Comparison of ENCODE assay signal across 32 cellular contexts in genomic region chr15:30930422-30930821, GRCh38.
"Had no signal": no experiment of that assay in that cellular context is flagged by ENCODE, and none has a peak within 500 bp of the region (broad histone marks: within the 10 kb centered on the region; RNA-seq: fewer than 3 reads in every experiment).

No MANE protein-coding gene starts in this region.

- H3K27me3 ChIP-seq: adrenal gland, body of pancreas, uterus had no signal

- H3K9me3 Mint-ChIP-seq: activated CD4-positive, alpha-beta memory T cell treated with anti-CD3 and anti-CD28 coated beads, Interleukin-2, amount 10 ng/mL, durations not matched to agents 7 days and 5 days; activated CD4-positive, alpha-beta T cell treated with anti-CD3 and anti-CD28 coated beads, Interleukin-2, amount 10 ng/mL, durations not matched to agents 7 days and 5 days; activated naive CD4-positive, alpha-beta T cell treated with anti-CD3 and anti-CD28 coated beads, Interleukin-2, amount 50 U/mL, for 24 hours; activated T-cell treated with anti-CD3 and anti-CD28 coated beads, Interleukin-2, amount 50 U/mL, for 4 hours; activated T-helper 17 cell treated with anti-CD3 and anti-CD28 coated beads, Interleukin-2, amount 50 U/mL, for 72 hours; immature natural killer cell; mesothelial cell of epicardium; naive B cell; type B pancreatic cell had no signal

- H3K9me3 ChIP-seq: adrenal gland, body of pancreas, psoas muscle, uterus had no signal

- H3K4me2 ChIP-seq: smooth muscle cell had no signal

- H3K9ac ChIP-seq: parathyroid adenoma had no signal

- H3K4me3 ChIP-seq: adrenal gland, body of pancreas, psoas muscle, smooth muscle cell, uterus had no signal

- ATAC-seq: activated T-cell treated with anti-CD3 and anti-CD28 coated beads, Interleukin-2, amount 50 U/mL, for 4 hours; activated T-helper 17 cell treated with anti-CD3 and anti-CD28 coated beads, Interleukin-2, amount 50 U/mL, for 72 hours; body of pancreas; left colon had no signal

- H3K4me3 Mint-ChIP-seq: activated CD4-positive, alpha-beta memory T cell treated with anti-CD3 and anti-CD28 coated beads, Interleukin-2, amount 10 ng/mL, durations not matched to agents 7 days and 5 days; activated CD4-positive, alpha-beta T cell treated with anti-CD3 and anti-CD28 coated beads, Interleukin-2, amount 10 ng/mL, durations not matched to agents 7 days and 5 days; activated naive CD4-positive, alpha-beta T cell treated with anti-CD3 and anti-CD28 coated beads, Interleukin-2, amount 50 U/mL, for 24 hours; activated T-cell treated with anti-CD3 and anti-CD28 coated beads, Interleukin-2, amount 50 U/mL, for 4 hours; activated T-helper 17 cell treated with anti-CD3 and anti-CD28 coated beads, Interleukin-2, amount 50 U/mL, for 72 hours; immature natural killer cell; mesothelial cell of epicardium; type B pancreatic cell had no signal

- H3K4me1 ChIP-seq: adrenal gland, body of pancreas, parathyroid adenoma, psoas muscle, uterus had no signal

- H3K27ac Mint-ChIP-seq: activated CD4-positive, alpha-beta memory T cell treated with anti-CD3 and anti-CD28 coated beads, Interleukin-2, amount 10 ng/mL, durations not matched to agents 7 days and 5 days; activated naive CD4-positive, alpha-beta T cell treated with anti-CD3 and anti-CD28 coated beads, Interleukin-2, amount 50 U/mL, for 24 hours; activated T-helper 17 cell treated with anti-CD3 and anti-CD28 coated beads, Interleukin-2, amount 50 U/mL, for 72 hours; immature natural killer cell; mesothelial cell of epicardium; naive B cell; type B pancreatic cell had no signal

- H3K27ac ChIP-seq: adrenal gland, body of pancreas, parathyroid adenoma, psoas muscle, uterus had no signal

- H3K27me3 Mint-ChIP-seq: activated CD4-positive, alpha-beta memory T cell treated with anti-CD3 and anti-CD28 coated beads, Interleukin-2, amount 10 ng/mL, durations not matched to agents 7 days and 5 days; activated CD4-positive, alpha-beta T cell treated with anti-CD3 and anti-CD28 coated beads, Interleukin-2, amount 10 ng/mL, durations not matched to agents 7 days and 5 days; activated naive CD4-positive, alpha-beta T cell treated with anti-CD3 and anti-CD28 coated beads, Interleukin-2, amount 50 U/mL, for 24 hours; activated T-helper 17 cell treated with anti-CD3 and anti-CD28 coated beads, Interleukin-2, amount 50 U/mL, for 72 hours; naive B cell; type B pancreatic cell had no signal

- H3K36me3 ChIP-seq: uterus had no signal

- H3K4me1 Mint-ChIP-seq: immature natural killer cell, mesothelial cell of epicardium had no signal

- DNase-seq: activated CD4-positive, alpha-beta memory T cell treated with anti-CD3 and anti-CD28 coated beads, Interleukin-2, amount 10 ng/mL, durations not matched to agents 7 days and 5 days; activated CD4-positive, alpha-beta T cell treated with anti-CD3 and anti-CD28 coated beads for 1 hour; activated CD4-positive, alpha-beta T cell treated with anti-CD3 and anti-CD28 coated beads, Interleukin-2, amount 10 ng/mL, durations not matched to agents 7 days and 5 days; activated gamma-delta T cell treated with Interleukin-2 at 50 U/mL for 16 hours; activated T-cell treated with anti-CD3 and anti-CD28 coated beads, Interleukin-2, amount 50 U/mL, for 4 hours; adrenal gland; aorta; body of pancreas; dermis blood vessel endothelial cell; effector CD4-positive, alpha-beta T cell; head of caudate nucleus; hippocampal formation; immature natural killer cell; kidney; left colon; mammary epithelial cell; naive B cell; nucleus accumbens; psoas muscle; stimulated activated CD4-positive, alpha-beta T cell treated with anti-CD3 and anti-CD28 coated beads, Interleukin-1b, Interleukin-23, amount 100 ng/mL, for 48 hours; stimulated activated CD4-positive, alpha-beta T cell treated with anti-CD3 and anti-CD28 coated beads, Interleukin-4, amount 100 ng/mL, for 4 hours; stimulated activated CD8-positive, alpha-beta memory T cell treated with anti-CD3 and anti-CD28 coated beads, Interleukin-4, amount 100 ng/mL, for 48 hours; stimulated activated naive CD4-positive, alpha-beta T cell treated with Interleukin-2 at 50 U/mL for 16 hours; substantia nigra; T-helper 2 cell; uterus had no signal
